ENCODE assay signal across 1 cellular context in the genomic region with DNA sequence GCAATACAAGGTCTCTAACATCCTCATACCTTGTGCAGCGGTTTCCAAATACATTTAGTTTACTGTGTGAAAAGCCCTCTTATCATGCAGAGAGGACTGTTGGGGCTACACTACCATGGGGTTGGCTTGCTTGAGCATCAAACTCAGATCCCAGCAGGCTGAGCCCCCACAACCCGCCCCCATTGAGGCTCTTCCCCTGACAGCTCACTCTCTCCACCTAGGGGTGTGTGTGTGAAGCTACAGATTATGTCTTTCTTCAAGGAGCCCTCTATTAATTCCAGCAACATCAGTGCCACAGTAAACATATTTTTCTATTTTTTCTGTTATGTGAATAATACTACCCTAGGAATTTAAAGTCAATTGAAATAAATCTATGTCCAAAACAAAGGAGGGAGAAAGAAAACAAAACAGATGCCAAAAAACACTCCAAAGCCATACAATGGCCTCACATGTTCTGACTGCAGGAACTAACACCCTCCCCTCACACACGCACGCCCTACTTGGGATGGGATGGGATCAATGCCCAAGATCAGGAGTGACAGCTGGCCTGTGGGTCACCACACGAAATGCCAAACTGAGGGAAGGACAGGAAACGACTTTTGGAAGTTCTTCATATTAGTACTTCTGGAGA.
TF ChIP-seq lines count a peak whose summit lies in the region.

No MANE protein-coding gene starts in this region.

TF ChIP-seq in H1, 55 proteins besides CTCF, POLR2A, EP300 and RAD21 (continued from another document):
- no peak for TF ChIP-seq NRF1 (IDR thresholded peaks at IDR 0.05; ENCODE audit: low read depth, low read length)
- TF ChIP-seq ASH2L (IDR thresholded peaks at IDR 0.05; ENCODE audit: low read length), result no peak
- TF ChIP-seq SP2 (IDR thresholded peaks at IDR 0.05; ENCODE audit: low read length), result no peak
- TF ChIP-seq HDAC2 (IDR thresholded peaks at IDR 0.05; ENCODE audit: borderline replicate concordance in 1 of 2, low read depth in 2 of 2, low read length in 2 of 2), result no peak
- TF ChIP-seq GTF2F1 (IDR thresholded peaks at IDR 0.05; ENCODE audit: borderline replicate concordance, low read depth, low read length), result no peak
- no peak for TF ChIP-seq JUND (IDR thresholded peaks at IDR 0.05; ENCODE audit: low read length)
- no peak for TF ChIP-seq HDAC6 (IDR thresholded peaks at IDR 0.05; ENCODE audit: low read depth, low read length)
